In the genomic region with DNA sequence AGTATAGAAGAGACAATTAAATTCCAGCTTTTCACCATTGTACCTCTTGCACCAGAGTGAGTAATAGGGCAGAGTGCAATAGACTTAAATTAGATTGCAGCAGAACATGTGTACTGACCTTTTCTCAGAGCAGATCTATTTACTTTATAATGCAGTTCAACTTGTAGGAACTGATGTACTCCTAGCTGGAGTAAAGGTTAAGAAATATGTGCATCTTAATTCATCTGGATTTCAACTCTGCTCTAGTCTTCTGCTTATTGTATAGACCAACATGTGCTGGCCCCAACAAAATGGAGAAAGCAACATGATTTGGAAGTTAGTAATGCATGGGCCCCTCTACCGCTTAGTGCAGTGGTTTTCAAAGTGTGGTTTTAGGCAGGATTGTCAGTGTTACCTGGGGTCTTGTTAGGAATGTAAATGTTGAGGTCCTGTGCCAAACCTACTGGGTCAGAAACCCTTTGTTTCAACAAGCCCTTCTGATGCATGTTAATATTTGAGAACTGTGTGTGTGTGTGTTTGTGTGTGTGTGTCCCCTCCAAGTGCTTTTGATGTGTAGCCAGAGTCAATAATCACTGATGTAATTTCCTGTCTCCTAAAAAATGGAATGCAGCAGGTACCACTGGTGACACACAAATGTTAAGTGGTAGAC, we compare ENCODE assay signal across 25 cellular contexts.
DNase-seq lines count a peak whose midpoint lies in the region; ATAC-seq and FAIRE-seq lines count a peak whose summit lies in the region.
"Had no signal": no experiment of that assay in that cellular context is flagged by ENCODE, and none has a peak within 500 bp of the region (broad histone marks: within the 10 kb centered on the region; RNA-seq: fewer than 3 reads in every experiment).

No MANE protein-coding gene starts in this region.

- no peaks in the 10 kb centered on the region for H3K4me1 ChIP-seq in small intestine (ENCODE audit: control insufficient read depth in 2 of 2, insufficient read depth in 1 of 2, low read depth in 1 of 2, low read length in 1 of 2)

- ATAC-seq in left lobe of liver (peak; percentile 93), HG02870 (IDR thresholded peaks at IDR 0.05; ENCODE audit: unreplicated experiment) (no peak)
- ATAC-seq: SK-N-SH treated with all-trans-retinoic acid at 6 μM for 48 hours; stimulated activated effector memory CD8-positive, alpha-beta T cell treated with anti-CD3 and anti-CD28 coated beads, Interleukin-12 subunit alpha, Interleukin-12 subunit beta, amount 100 ng/mL, for 72 hours had no signal

- no peak overlapping the region for H3K4me3 ChIP-seq in small intestine (ENCODE audit: low read depth in 1 of 2, low read length in 2 of 2)
- H3K4me3 ChIP-seq: cardiac muscle cell, smooth muscle cell had no signal

- no peaks in the 10 kb centered on the region for H3K27me3 ChIP-seq in small intestine (ENCODE audit: control insufficient read depth in 2 of 2, insufficient read depth in 2 of 2, low read length in 2 of 2)
- H3K27me3 ChIP-seq: cardiac muscle cell, neutrophil had no signal

- 87 to 97% (median 96%) methylated on average over 1 of the region's 1 CpG for WGBS in small intestine, 3 donors

- H3K36me3 ChIP-seq in small intestine (ENCODE audit: control insufficient read depth in 2 of 2, insufficient read depth in 2 of 2, low read length in 2 of 2), result no peaks in the 10 kb centered on the region
- H3K36me3 ChIP-seq: cardiac muscle cell, neutrophil, WERI-Rb-1 had no signal

- DNase-seq in LoVo (ENCODE audit: low spot score) (peak; percentile 14), SHP77 treated with DMSO at 0.1 percent for 48 hours (lab: John Stamatoyannopoulos, UW) (peak; percentile 67), left lobe of liver (ENCODE audit: low spot score) (peak; percentile 46), small intestine (peak; percentile 89), D341Med (ENCODE audit: low spot score) (no peak)
- no peak for DNase-seq in activated effector memory CD4-positive, alpha-beta T cell treated with anti-CD3 and anti-CD28 coated beads, Interleukin-2, amount 50 U/mL, for 16 hours
- DNase-seq: activated CD4-positive, alpha-beta T cell treated with anti-CD3 and anti-CD28 coated beads, Interleukin-2, amount 10 ng/mL, durations not matched to agents 7 days and 5 days; activated naive CD4-positive, alpha-beta T cell treated with anti-CD3 and anti-CD28 coated beads for 36 hours; activated T-cell treated with anti-CD3 and anti-CD28 coated beads, Interleukin-2, amount 50 U/mL, for 48 hours; amygdala; CD4-positive, alpha-beta T cell; GF-D8; KG1; NCI-H526; stimulated activated CD4-positive, alpha-beta T cell treated with anti-CD3 and anti-CD28 coated beads, Interleukin-2, amount 100 ng/mL, for 24 hours; WERI-Rb-1 had no signal

- FAIRE-seq in small intestine (lab: Jason Lieb, UNC), result no peak
- FAIRE-seq: H54, HTR-8/SVneo, keratinocyte had no signal

- peak overlapping the region in 1 of 2 donors; percentile 78 for H3K27ac ChIP-seq in small intestine (ENCODE audit: low read depth in 1 of 2, low read length in 1 of 2)
- H3K27ac ChIP-seq: cardiac muscle cell, neutrophil, WERI-Rb-1 had no signal

- H3K9me3 ChIP-seq in small intestine (ENCODE audit: control insufficient read depth, low read depth), result no peaks in the 10 kb centered on the region
- H3K9me3 ChIP-seq: neutrophil had no signal

Comparison
In these comparisons a context has a peak if more than half of its experiments do, and no peak if none do; other contexts are left out.
1. DNase-seq: peak in LoVo (single experiment), SHP77 treated with DMSO at 0.1 percent for 48 hours (single experiment), left lobe of liver (single experiment) and small intestine (single experiment); none in D341Med (single experiment) and activated effector memory CD4-positive, alpha-beta T cell treated with anti-CD3 and anti-CD28 coated beads, Interleukin-2, amount 50 U/mL, for 16 hours (single experiment).